25 cellular contexts compared by ENCODE assay signal in genomic region chr2:120578576-120579352, GRCh38.
"Had no signal": no experiment of that assay in that cellular context is flagged by ENCODE, and none has a peak within 500 bp of the region (broad histone marks: within the 10 kb centered on the region; RNA-seq: fewer than 3 reads in every experiment).

No MANE protein-coding gene starts in this region.

- H3K9ac ChIP-seq: SK-N-SH had no signal

- H3K27me3 ChIP-seq: body of pancreas, breast epithelium had no signal

- H3K4me2 ChIP-seq: PC-9, SK-N-SH had no signal

- H3K4me1 ChIP-seq: body of pancreas, SJSA1 had no signal

- H3K36me3 ChIP-seq: adrenal gland, breast epithelium, SJSA1 had no signal

- H2AFZ ChIP-seq: PC-9 had no signal

- H3K27ac ChIP-seq: adrenal gland, body of pancreas, breast epithelium, PC-9, SJSA1 had no signal

- ATAC-seq: activated CD4-positive, alpha-beta T cell treated with anti-CD3 and anti-CD28 coated beads for 36 hours; activated CD4-positive, CD25-positive, alpha-beta regulatory T cell treated with anti-CD3 and anti-CD28 coated beads, Interleukin-2, amount 50 U/mL, for 24 hours; activated CD8-positive, alpha-beta T cell treated with anti-CD3 and anti-CD28 coated beads, Interleukin-2, amount 10 ng/mL, durations not matched to agents 7 days and 5 days; activated naive CD4-positive, alpha-beta T cell treated with anti-CD3 and anti-CD28 coated beads, Interleukin-2, amount 50 U/mL, for 72 hours; activated T-cell treated with anti-CD3 and anti-CD28 coated beads, Interleukin-2, amount 50 U/mL, for 4 hours; body of pancreas had no signal

- H3K9me3 ChIP-seq: adrenal gland, body of pancreas, breast epithelium, SJSA1, SK-N-SH had no signal

- H3K4me3 ChIP-seq: adrenal gland, body of pancreas, breast epithelium, PC-9, SJSA1 had no signal

- DNase-seq: activated CD4-positive, alpha-beta T cell treated with anti-CD3 and anti-CD28 coated beads for 36 hours; activated CD4-positive, alpha-beta T cell treated with anti-CD3 and anti-CD28 coated beads, Interleukin-2, amount 10 ng/mL, durations not matched to agents 7 days and 5 days; activated CD4-positive, alpha-beta T cell treated with anti-CD3 and anti-CD28 coated beads, Interleukin-2, amount 50 U/mL, for 48 hours; activated CD8-positive, alpha-beta T cell treated with anti-CD3 and anti-CD28 coated beads, Interleukin-2, amount 10 ng/mL, durations not matched to agents 7 days and 5 days; activated gamma-delta T cell treated with Interleukin-2 at 50 U/mL for 16 hours; activated naive CD4-positive, alpha-beta T cell treated with anti-CD3 and anti-CD28 coated beads for 36 hours; activated T-cell treated with anti-CD3 and anti-CD28 coated beads, Interleukin-2, amount 50 U/mL, for 4 hours; adrenal gland; body of pancreas; cerebellar nuclear complex; NCI-H1105; NCI-H1417 treated with DMSO at 0.1 percent for 48 hours; NCI-H187 treated with DMSO at 0.1 percent for 48 hours; NCI-H2081; NCI-H2171 treated with DMSO at 0.1 percent for 48 hours; NCI-H226; NCI-H446 treated with DMSO at 0.1 percent for 48 hours; NCI-H524; PC-9; SHP77 treated with DMSO at 0.1 percent for 48 hours; SK-N-SH had no signal
